ENCODE assay signal across 1 cellular context in genomic region chr12:32755654-32756475, GRCh38.
TF ChIP-seq lines count a peak whose summit lies in the region.

Gene YARS2, minus strand, starts transcription at chr12:32755897. Its CDS starts 23 bp downstream, at chr12:32755874.

TF ChIP-seq in K562, 482 proteins besides CTCF, POLR2A, EP300 and RAD21 (continued from another document and continues in another):
- TF ChIP-seq NR2F6 (CRISPR knock-in tag; IDR thresholded peaks at IDR 0.05) (no peak), POLR2B (IDR thresholded peaks at IDR 0.05; ENCODE audit: low read depth, partially characterized antibody) (peak; percentile 88), NCOA2 (IDR thresholded peaks at IDR 0.05; ENCODE audit: partially characterized antibody in 2 of 2) (no peak), ETS1 (conservative IDR thresholded peaks at IDR 0.05; ENCODE audit: control insufficient read depth, low read depth, low read length) (0 out of 2 replicates have a peak, but pooled peaks have one; percentile 51), ZNF133 (CRISPR knock-in tag; IDR thresholded peaks at IDR 0.05) (no peak), ZNF75A (CRISPR knock-in tag; IDR thresholded peaks at IDR 0.05) (no peak), MTF1 (CRISPR knock-in tag; IDR thresholded peaks at IDR 0.05; ENCODE audit: borderline replicate concordance) (no peak), ZNF766 (CRISPR knock-in tag; conservative IDR thresholded peaks at IDR 0.05) (0 out of 2 replicates have a peak, but pooled peaks have one; percentile 27), AFF4 (CRISPR knock-in tag; IDR thresholded peaks at IDR 0.05) (no peak), HMBOX1 (IDR thresholded peaks at IDR 0.05) (peak; percentile 69; the same call in 1 of the 2 replicates), CXXC5 (CRISPR knock-in tag; IDR thresholded peaks at IDR 0.05) (peak; percentile 66; the same call in 1 of the 2 replicates), MAX (CRISPR knock-in tag; IDR thresholded peaks at IDR 0.05) (no peak), FOXK1 (CRISPR knock-in tag; IDR thresholded peaks at IDR 0.05; ENCODE audit: borderline replicate concordance) (no peak), HDAC1 (IDR thresholded peaks at IDR 0.05) (no peak; a peak in 1 of 4 replicates), KDM2B (CRISPR knock-in tag; IDR thresholded peaks at IDR 0.05) (no peak), SREBF1 (IDR thresholded peaks at IDR 0.05; ENCODE audit: borderline replicate concordance, low read depth, low read length) (no peak), ID3 (CRISPR knock-in tag; IDR thresholded peaks at IDR 0.05) (no peak), ID3 (tag; IDR thresholded peaks at IDR 0.05) (0 out of 2 replicates have a peak, but pooled peaks have one; percentile 9), ZFP91 (CRISPR knock-in tag; IDR thresholded peaks at IDR 0.05) (no peak), BRD9 (IDR thresholded peaks at IDR 0.05; ENCODE audit: low read depth, partially characterized antibody) (peak; percentile 82), SIN3B (IDR thresholded peaks at IDR 0.05; ENCODE audit: low read depth) (peak; percentile 78; the same call in 1 of the 2 replicates), RB1 (IDR thresholded peaks at IDR 0.05; ENCODE audit: low read depth) (peak; percentile 57; the same call in 1 of the 2 replicates), ZNF830 (CRISPR knock-in tag; IDR thresholded peaks at IDR 0.05) (peak; percentile 52; the same call in 1 of the 2 replicates), ZNF165 (CRISPR knock-in tag; IDR thresholded peaks at IDR 0.05; ENCODE audit: borderline replicate concordance) (no peak), RFX1 (IDR thresholded peaks at IDR 0.05) (peak; percentile 64), ZBTB40 (IDR thresholded peaks at IDR 0.05) (peak; percentile 57; the same call in 1 of the 2 replicates), ZBTB40 (CRISPR knock-in tag; IDR thresholded peaks at IDR 0.05) (no peak), ZNF311 (CRISPR knock-in tag; IDR thresholded peaks at IDR 0.05) (no peak), TCF7L2 (IDR thresholded peaks at IDR 0.05; ENCODE audit: low read depth, low read length) (no peak), MYC (IDR thresholded peaks at IDR 0.05; ENCODE audit: low read depth, low read length) (0 out of 2 replicates have a peak, but pooled peaks have one; percentile 11), MYC (CRISPR knock-in tag; IDR thresholded peaks at IDR 0.05; ENCODE audit: borderline replicate concordance, low read depth) (peak; percentile 70; the same call in 1 of the 2 replicates), CAMTA2 (CRISPR knock-in tag; conservative IDR thresholded peaks at IDR 0.05) (no peak), HDAC2 (IDR thresholded peaks at IDR 0.05) (no peak), RBM14 (IDR thresholded peaks at IDR 0.05; ENCODE audit: borderline replicate concordance, insufficient read depth, low read depth, low read length) (no peak), ARID2 (IDR thresholded peaks at IDR 0.05) (peak; percentile 81), GABPB1 (CRISPR knock-in tag; IDR thresholded peaks at IDR 0.05) (peak; percentile 5; the same call in 1 of the 2 replicates), NBN (IDR thresholded peaks at IDR 0.05; ENCODE audit: low read depth) (peak; percentile 50; the same call in 1 of the 2 replicates), OTX1 (CRISPR knock-in tag; IDR thresholded peaks at IDR 0.05) (0 out of 2 replicates have a peak, but pooled peaks have one; percentile 26), TCF3 (CRISPR knock-in tag; IDR thresholded peaks at IDR 0.05) (no peak), NR2C2 (CRISPR knock-in tag; IDR thresholded peaks at IDR 0.05) (0 out of 2 replicates have a peak, but pooled peaks have one; percentile 32), NR2C2 (tag; IDR thresholded peaks at IDR 0.05) (no peak), ZNF740 (CRISPR knock-in tag; IDR thresholded peaks at IDR 0.05) (no peak), ZNF740 (tag; IDR thresholded peaks at IDR 0.05) (no peak), ZNF512 (tag; IDR thresholded peaks at IDR 0.05) (no peak), MCM2 (IDR thresholded peaks at IDR 0.05; ENCODE audit: low read depth) (no peak), ZNF77 (CRISPR knock-in tag; IDR thresholded peaks at IDR 0.05) (no peak), ZNF586 (CRISPR knock-in tag; conservative IDR thresholded peaks at IDR 0.05) (no peak)
